8 cellular contexts compared by ENCODE assay signal in the genomic region with DNA sequence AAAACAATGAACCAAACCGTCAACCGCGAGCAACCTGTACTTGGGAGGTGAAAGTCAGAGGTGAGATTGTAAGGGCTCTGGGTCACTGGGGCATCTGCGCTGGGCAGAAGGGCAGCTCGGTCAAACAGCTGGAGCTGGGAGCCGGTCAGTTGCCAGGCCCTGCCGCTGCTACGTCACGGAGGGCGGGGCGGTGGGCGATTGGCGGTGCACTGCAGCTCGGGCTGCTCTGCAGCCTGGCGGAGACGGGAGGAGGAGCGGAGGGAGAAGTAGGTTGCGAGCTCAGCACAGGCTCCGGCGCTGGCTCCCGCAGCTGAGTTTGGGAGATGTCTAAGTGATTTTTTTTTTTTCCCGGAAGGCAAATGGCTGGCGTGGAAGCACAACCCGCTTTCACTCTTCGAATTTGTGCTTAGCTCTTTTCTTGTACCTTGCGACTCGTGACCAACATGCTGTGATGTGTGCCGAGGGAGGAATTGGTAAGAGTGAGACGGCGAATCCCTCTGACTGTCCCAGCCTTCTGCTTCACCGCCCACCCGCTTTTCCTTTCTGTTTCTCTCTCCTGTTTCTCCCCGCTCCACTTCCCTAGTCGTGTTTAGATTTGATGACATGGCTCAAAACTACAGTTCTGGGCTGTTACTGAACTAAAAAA. TPM values are rescaled to one million over a fixed set of nuclear protein-coding genes. Genes with fewer than 3 reads are reported as not detected.
A peak's percentile ranks its signal among the peaks of the same experiment; 100 is the strongest.
DNase-seq lines count a peak whose midpoint lies in the region; ATAC-seq, FAIRE-seq and TF ChIP-seq lines count a peak whose summit lies in the region.

Gene ATP10D, plus strand, starts transcription at position 229 of the 646 bp plus-strand sequence. CDS start 27,266 bp downstream, outside the sequence.

- peak within 1 kb of the TSS; percentile 100 for H3K27ac Mint-ChIP-seq in chondrocyte (ENCODE audit: unreplicated experiment)

- H3K4me1 Mint-ChIP-seq in chondrocyte (ENCODE audit: low read depth), result peaks cover 34% of the 10 kb centered on the region

- peaks cover 34% of the 10 kb centered on the region for H3K79me2 ChIP-seq in keratinocyte (ENCODE audit: control insufficient read depth, insufficient read depth, low read length)

- peaks cover 35% of the 10 kb centered on the region for H3K4me1 ChIP-seq in keratinocyte (ENCODE audit: control insufficient read depth, extremely low read depth, insufficient read depth, low read length)

- H3K4me3 Mint-ChIP-seq in chondrocyte (ENCODE audit: unreplicated experiment), result peak within 1 kb of the TSS; percentile 97

- H3K36me3 Mint-ChIP-seq in chondrocyte (ENCODE audit: low read depth), result peaks cover 2% of the 10 kb centered on the region

- H4K20me1 ChIP-seq in keratinocyte (ENCODE audit: control insufficient read depth, extremely low read depth, insufficient read depth, low read length), result no peaks in the 10 kb centered on the region

- ATAC-seq in GM18909 (IDR thresholded peaks at IDR 0.05; ENCODE audit: poor library complexity, unreplicated experiment), result peak; percentile 99
- ATAC-seq in HG03159 (IDR thresholded peaks at IDR 0.05; ENCODE audit: unreplicated experiment), result peak; percentile 96

- H3K27me3 Mint-ChIP-seq in chondrocyte (ENCODE audit: low read depth), result no peaks in the 10 kb centered on the region

- no peaks in the 10 kb centered on the region for H3K9me1 ChIP-seq in keratinocyte (ENCODE audit: control insufficient read depth, extremely low read depth, insufficient read depth, low read length)

- H2AFZ ChIP-seq in keratinocyte (ENCODE audit: control insufficient read depth, low read length), result peak within 1 kb of the TSS; percentile 88

- peak within 1 kb of the TSS; percentile 91 for H3K4me2 ChIP-seq in keratinocyte (ENCODE audit: control insufficient read depth, extremely low read depth, insufficient read depth, low read depth, low read length)

- dilution Hi-C loops in keratinocyte (cut with MboI; ENCODE audit: extremely low pct_ligation_motif_present, low sequenced_read_pairs), result no loop called here

- peak; percentile 90 for DNase-seq in AG08396 (ENCODE audit: low spot score)
- peak; percentile 91 for DNase-seq in NCI-H226
- DNase-seq in activated CD4-positive, CD25-positive, alpha-beta regulatory T cell treated with anti-CD3 and anti-CD28 coated beads, Interleukin-2, amount 50 U/mL, for 72 hours, result peak; percentile 81
- DNase-seq in chondrocyte (ENCODE audit: low spot score), result peak; percentile 98
- DNase-seq in keratinocyte (ENCODE audit: low read depth, low spot score), result no peak
- peak; percentile 45 to 76 (median 58) for DNase-seq in stimulated activated CD4-positive, alpha-beta T cell treated with anti-CD3 and anti-CD28 coated beads, Interleukin-12 subunit alpha, Interleukin-12 subunit beta, amount 100 ng/mL, for 48 hours (ENCODE audit: low read depth in 2 of 3, low spot score in 1 of 3)

- peak within 1 kb of the TSS; percentile 94 for H3K9ac ChIP-seq in keratinocyte (ENCODE audit: control insufficient read depth, extremely low read depth, insufficient read depth, low read length)

- peaks cover 2% of the 10 kb centered on the region for H3K9me3 Mint-ChIP-seq in chondrocyte (ENCODE audit: low read depth)

- TF ChIP-seq CTCF in chondrocyte (IDR thresholded peaks at IDR 0.05) (peak; percentile 50), keratinocyte (optimal IDR thresholded peaks at IDR 0.05 in 1 of 3, IDR thresholded peaks at IDR 0.05 in 1 of 3, conservative IDR thresholded peaks at IDR 0.05 in 1 of 3; ENCODE audit: extremely low read depth in 1 of 3, insufficient read depth in 2 of 3, low read length in 3 of 3) (peak in 2 of 3 experiments; percentile 0 to 16)

- no peaks in the 10 kb centered on the region for H3K36me3 ChIP-seq in keratinocyte (ENCODE audit: control insufficient read depth in 2 of 2, extremely low read depth in 1 of 2, insufficient read depth in 2 of 2, low read length in 2 of 2)

- peak within 1 kb of the TSS; percentile 98 for H3K27ac ChIP-seq in keratinocyte (ENCODE audit: control insufficient read depth, insufficient read depth, low read length)

- H3K27me3 ChIP-seq in keratinocyte (ENCODE audit: control insufficient read depth, extremely low read depth, insufficient read depth, low read length), result no peaks in the 10 kb centered on the region

- no peaks in the 10 kb centered on the region for H3K9me3 ChIP-seq in keratinocyte (ENCODE audit: control insufficient read depth, low read depth, low read length)

- peak within 1 kb of the TSS; percentile 51 to 92 (median 62) for H3K4me3 ChIP-seq in keratinocyte (ENCODE audit: control insufficient read depth in 2 of 3, extremely low read depth in 1 of 3, insufficient read depth in 2 of 3, low read depth in 1 of 3, low read length in 3 of 3)

- peak; percentile 79 for FAIRE-seq in keratinocyte (lab: Jason Lieb, UNC)

RNA-seq across cellular contexts. Expression of gene ATP10D, which starts in this region (rescaled TPM):
- 48.1 to 89.6 TPM (median 49.0 TPM) in 3 replicates for total RNA-seq in chondrocyte
- polyA plus RNA-seq in keratinocyte, result 51.2 to 116 TPM (median 97.3 TPM) in 3 replicates
- 24.5 TPM for polyA plus RNA-seq in keratinocyte (2011; ENCODE audit: low read depth)
- 14.4 and 34.5 TPM in 2 replicates for polyA plus RNA-seq in keratinocyte (2011; cell fraction: cytosol; rRNA removed)
- polyA plus RNA-seq in keratinocyte (2011; cell fraction: nucleus; rRNA removed), result 136 and 160 TPM in 2 replicates
- polyA plus RNA-seq in keratinocyte (2012; ENCODE audit: low replicate concordance), result 25.1 and 46.8 TPM in 2 replicates
- 274 to 455 TPM (median 398 TPM) in 3 replicates for polyA minus RNA-seq in keratinocyte
- polyA minus RNA-seq in keratinocyte (2011; cell fraction: cytosol; rRNA and poly(A)+ RNA removed), result 33.2 TPM
- polyA minus RNA-seq in keratinocyte (2011; cell fraction: nucleus; rRNA and poly(A)+ RNA removed), result 171 and 369 TPM in 2 replicates
